18 cellular contexts compared by ENCODE assay signal in the genomic region with DNA sequence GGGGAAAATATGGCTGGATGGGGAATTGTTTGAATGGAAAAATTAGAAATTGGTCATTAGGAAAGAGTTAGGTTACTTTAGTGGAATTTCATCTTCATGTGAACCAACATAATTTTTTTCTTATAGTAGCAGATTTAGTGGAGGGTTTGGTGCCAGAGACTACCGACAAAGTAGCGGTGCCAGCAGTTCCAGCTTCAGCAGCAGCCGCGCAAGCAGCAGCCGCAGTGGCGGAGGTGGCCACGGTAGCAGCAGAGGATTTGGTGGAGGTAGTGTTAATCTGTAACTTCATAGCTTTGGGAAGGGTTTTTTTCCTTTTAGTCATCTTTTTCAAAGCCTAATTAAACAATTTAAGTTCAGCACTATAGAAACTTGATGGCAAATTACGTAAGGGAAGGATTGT. TPM values are rescaled to one million over a fixed set of nuclear protein-coding genes. Genes with fewer than 3 reads are reported as not detected.
DNase-seq lines count a peak whose midpoint lies in the region; ATAC-seq and TF ChIP-seq lines count a peak whose summit lies in the region.
"Had no signal": no experiment of that assay in that cellular context is flagged by ENCODE, and none has a peak within 500 bp of the region (broad histone marks: within the 10 kb centered on the region; RNA-seq: fewer than 3 reads in every experiment).

No MANE protein-coding gene starts in this region.

- CTCF ChIA-PET in activated CD4-positive, alpha-beta T cell treated with anti-CD3 and anti-CD28 coated beads for 36 hours (lab: Charles Lee): no interaction called here

- H3K27ac Mint-ChIP-seq in activated CD4-positive, alpha-beta T cell treated with anti-CD3 and anti-CD28 coated beads for 36 hours: peak overlapping the region; percentile 61
- peak overlapping the region; percentile 36 for H3K27ac Mint-ChIP-seq in stimulated activated naive CD8-positive, alpha-beta T cell treated with anti-CD3 and anti-CD28 coated beads, Interleukin-15, Interleukin-2, amounts not matched to agents 100 ng/mL and 50 ng/mL, for 24 hours
- peak overlapping the region in 1 of 2 donors; percentile 83 for H3K27ac Mint-ChIP-seq in stimulated activated naive CD8-positive, alpha-beta T cell treated with anti-CD3 and anti-CD28 coated beads, Interleukin-15, amount 100 ng/mL, for 72 hours
- peak overlapping the region; percentile 21 for H3K27ac Mint-ChIP-seq in endothelial cell (ENCODE audit: unreplicated experiment)

- POLR2A ChIA-PET in activated CD4-positive, alpha-beta T cell treated with anti-CD3 and anti-CD28 coated beads for 36 hours (lab: Charles Lee): interaction anchor here (0.9 kb wide), 1 partner anchor 14 kb away, joined by 3 read pairs; a partner anchor contains a TSS

- H3K4me3 Mint-ChIP-seq in activated CD4-positive, alpha-beta T cell treated with anti-CD3 and anti-CD28 coated beads for 36 hours: no peak overlapping the region
- no peak overlapping the region for H3K4me3 Mint-ChIP-seq in stimulated activated naive CD8-positive, alpha-beta T cell treated with anti-CD3 and anti-CD28 coated beads, Interleukin-15, Interleukin-2, amounts not matched to agents 100 ng/mL and 50 ng/mL, for 24 hours
- no peak overlapping the region for H3K4me3 Mint-ChIP-seq in stimulated activated naive CD8-positive, alpha-beta T cell treated with anti-CD3 and anti-CD28 coated beads, Interleukin-15, amount 100 ng/mL, for 72 hours
- peak overlapping the region; percentile 68 for H3K4me3 Mint-ChIP-seq in endothelial cell (ENCODE audit: unreplicated experiment)
- H3K4me3 Mint-ChIP-seq: H9 had no signal

- no peak for ATAC-seq in activated CD4-positive, alpha-beta T cell treated with anti-CD3 and anti-CD28 coated beads for 36 hours
- ATAC-seq in stimulated activated naive CD8-positive, alpha-beta T cell treated with anti-CD3 and anti-CD28 coated beads, Interleukin-15, amount 100 ng/mL, for 72 hours: no peak
- no peak for ATAC-seq in GM21447 (IDR thresholded peaks at IDR 0.05; ENCODE audit: unreplicated experiment)
- ATAC-seq: Panc1 had no signal

- H3K27me3 Mint-ChIP-seq in activated CD4-positive, alpha-beta T cell treated with anti-CD3 and anti-CD28 coated beads for 36 hours: no peaks in the 10 kb centered on the region
- H3K27me3 Mint-ChIP-seq in stimulated activated naive CD8-positive, alpha-beta T cell treated with anti-CD3 and anti-CD28 coated beads, Interleukin-15, Interleukin-2, amounts not matched to agents 100 ng/mL and 50 ng/mL, for 24 hours: no peaks in the 10 kb centered on the region
- H3K27me3 Mint-ChIP-seq in stimulated activated naive CD8-positive, alpha-beta T cell treated with anti-CD3 and anti-CD28 coated beads, Interleukin-15, amount 100 ng/mL, for 72 hours: no peaks in the 10 kb centered on the region
- H3K27me3 Mint-ChIP-seq in endothelial cell (ENCODE audit: unreplicated experiment): peaks cover 3% of the 10 kb centered on the region

- peaks cover 39% of the 10 kb centered on the region for H3K4me1 Mint-ChIP-seq in activated CD4-positive, alpha-beta T cell treated with anti-CD3 and anti-CD28 coated beads for 36 hours
- H3K4me1 Mint-ChIP-seq in stimulated activated naive CD8-positive, alpha-beta T cell treated with anti-CD3 and anti-CD28 coated beads, Interleukin-15, Interleukin-2, amounts not matched to agents 100 ng/mL and 50 ng/mL, for 24 hours (ENCODE audit: low read depth): peaks cover 35% of the 10 kb centered on the region
- H3K4me1 Mint-ChIP-seq in stimulated activated naive CD8-positive, alpha-beta T cell treated with anti-CD3 and anti-CD28 coated beads, Interleukin-15, amount 100 ng/mL, for 72 hours: peaks cover 32% of the 10 kb centered on the region
- peaks cover 5% of the 10 kb centered on the region for H3K4me1 Mint-ChIP-seq in endothelial cell (ENCODE audit: unreplicated experiment)

- intact Hi-C loops in activated CD4-positive, alpha-beta T cell treated with anti-CD3 and anti-CD28 coated beads for 36 hours (cut with DNase I, micrococcal nuclease): no loop called here

- no peak for DNase-seq in activated CD4-positive, alpha-beta T cell treated with anti-CD3 and anti-CD28 coated beads for 36 hours
- DNase-seq in activated CD4-positive, alpha-beta T cell treated with anti-CD3 and anti-CD28 coated beads for 4 hours: no peak
- no peak for DNase-seq in stimulated activated naive CD8-positive, alpha-beta T cell treated with anti-CD3 and anti-CD28 coated beads, Interleukin-15, amount 100 ng/mL, for 72 hours
- DNase-seq in endothelial cell (ENCODE audit: low spot score) (no peak), NCI-H748 treated with DMSO at 0.1 percent for 48 hours (lab: John Stamatoyannopoulos, UW) (no peak), OCI-M1 (lab: John Stamatoyannopoulos, UW) (no peak)
- DNase-seq: 8988T, COR-L47, DMS153, H9, Kasumi-1, NCI-H1930, NCI-H2171, NCI-H82, Right ventricle myocardium superior had no signal

- no peak for TF ChIP-seq CTCF in endothelial cell (IDR thresholded peaks at IDR 0.05; ENCODE audit: unreplicated experiment)

- H3K36me3 Mint-ChIP-seq in activated CD4-positive, alpha-beta T cell treated with anti-CD3 and anti-CD28 coated beads for 36 hours (ENCODE audit: low read depth): peaks cover 60% of the 10 kb centered on the region
- H3K36me3 Mint-ChIP-seq in stimulated activated naive CD8-positive, alpha-beta T cell treated with anti-CD3 and anti-CD28 coated beads, Interleukin-15, Interleukin-2, amounts not matched to agents 100 ng/mL and 50 ng/mL, for 24 hours (ENCODE audit: low read depth): peaks cover 74% of the 10 kb centered on the region
- peaks cover 22% of the 10 kb centered on the region for H3K36me3 Mint-ChIP-seq in endothelial cell (ENCODE audit: low read depth, unreplicated experiment)

- H3K9me3 Mint-ChIP-seq in activated CD4-positive, alpha-beta T cell treated with anti-CD3 and anti-CD28 coated beads for 36 hours (ENCODE audit: low read depth): no peaks in the 10 kb centered on the region
- H3K9me3 Mint-ChIP-seq in stimulated activated naive CD8-positive, alpha-beta T cell treated with anti-CD3 and anti-CD28 coated beads, Interleukin-15, Interleukin-2, amounts not matched to agents 100 ng/mL and 50 ng/mL, for 24 hours: no peaks in the 10 kb centered on the region
- no peaks in the 10 kb centered on the region for H3K9me3 Mint-ChIP-seq in stimulated activated naive CD8-positive, alpha-beta T cell treated with anti-CD3 and anti-CD28 coated beads, Interleukin-15, amount 100 ng/mL, for 72 hours
- no peaks in the 10 kb centered on the region for H3K9me3 Mint-ChIP-seq in endothelial cell (ENCODE audit: unreplicated experiment)

RNA-seq across cellular contexts. Expression of a gene that starts 13.2 kb away (rescaled TPM):
- total RNA-seq in activated CD4-positive, alpha-beta T cell treated with anti-CD3 and anti-CD28 coated beads for 36 hours: 100 to 1,000 TPM; 118 to 207 TPM
- 265 TPM for total RNA-seq in endothelial cell (ENCODE audit: unreplicated experiment)
